Comparison of ENCODE assay signal across 1 cellular context in genomic region chr13:98264877-98265276, GRCh38.
TF ChIP-seq lines count a peak whose summit lies in the region.

No MANE protein-coding gene starts in this region.

TF ChIP-seq in HepG2, 621 proteins besides CTCF, POLR2A, EP300 and RAD21 (continued from another document):
- no peak for TF ChIP-seq THAP8 (CRISPR knock-in tag; IDR thresholded peaks at IDR 0.05; ENCODE audit: borderline replicate concordance)
- TF ChIP-seq MBD4 (IDR thresholded peaks at IDR 0.05; ENCODE audit: borderline replicate concordance, low read length): no peak
- no peak for TF ChIP-seq ZNF367 (CRISPR knock-in tag; IDR thresholded peaks at IDR 0.05; ENCODE audit: borderline replicate concordance)
